In genomic region chr3:55567615-55568014, GRCh38 we compare ENCODE assay signal across 32 cellular contexts.
DNase-seq lines count a peak whose midpoint lies in the region; ATAC-seq and TF ChIP-seq lines count a peak whose summit lies in the region.
"Had no signal": no experiment of that assay in that cellular context is flagged by ENCODE, and none has a peak within 500 bp of the region (broad histone marks: within the 10 kb centered on the region; RNA-seq: fewer than 3 reads in every experiment).

No MANE protein-coding gene starts in this region.

- peaks cover 32% of the 10 kb centered on the region for H3K79me1 ChIP-seq in trophoblast cell (ENCODE audit: low read length)

- peak overlapping the region; percentile 77 for H4K91ac ChIP-seq in trophoblast cell (ENCODE audit: low read depth, low read length)

- H3K14ac ChIP-seq in trophoblast cell (ENCODE audit: low read length): peak overlapping the region; percentile 28

- H3K23ac ChIP-seq in trophoblast cell (ENCODE audit: low read length): no peak overlapping the region

- H3K27ac ChIP-seq in foreskin keratinocyte (no peak overlapping the region), trophoblast cell (ENCODE audit: low read depth, low read length) (no peak overlapping the region)
- H3K27ac ChIP-seq: A549, esophagus muscularis mucosa, left lung, neural progenitor cell, parathyroid adenoma, thoracic aorta had no signal

- no peaks in the 10 kb centered on the region for H3K36me3 ChIP-seq in trophoblast cell (ENCODE audit: control insufficient read depth in 1 of 2, insufficient read depth in 2 of 2, low read length in 2 of 2)
- H3K36me3 ChIP-seq: esophagus muscularis mucosa, left lung, neural progenitor cell, thoracic aorta had no signal

- no peak for TF ChIP-seq CTCF in foreskin keratinocyte (conservative IDR thresholded peaks at IDR 0.05)

- peak overlapping the region; percentile 45 for H3K18ac ChIP-seq in trophoblast cell (ENCODE audit: low read length)

- H2BK12ac ChIP-seq in trophoblast cell (ENCODE audit: low read length): peak overlapping the region; percentile 95

- H3K4me1 ChIP-seq in foreskin keratinocyte: peaks cover 4% of the 10 kb centered on the region
- peaks cover 35% of the 10 kb centered on the region in 2 experiments for H3K4me1 ChIP-seq in trophoblast cell (ENCODE audit: control insufficient read depth in 1 of 2, insufficient read depth in 2 of 2, low read length in 2 of 2)
- H3K4me1 ChIP-seq: A549, left lung had no signal

- no peak overlapping the region for H4K12ac ChIP-seq in trophoblast cell (ENCODE audit: low read depth, low read length)

- H3K9ac ChIP-seq in trophoblast cell (ENCODE audit: low read length): no peak overlapping the region
- H3K9ac ChIP-seq: neural progenitor cell, parathyroid adenoma had no signal

- H2BK5ac ChIP-seq in trophoblast cell (ENCODE audit: low read depth, low read length, poor library complexity): no peak overlapping the region

- DNase-seq in Daoy (ENCODE audit: low read depth) (peak; percentile 27), MV-4-11 (lab: John Stamatoyannopoulos, UW) (peak; percentile 3), foreskin keratinocyte (no peak), trophoblast cell (peak; percentile 97 to 98), kidney glomerular epithelial cell (lab: John Stamatoyannopoulos, UW) (no peak)
- DNase-seq in central memory CD4-positive, alpha-beta T cell: no peak
- DNase-seq: activated CD4-positive, alpha-beta memory T cell treated with anti-CD3 and anti-CD28 coated beads for 36 hours; activated CD4-positive, alpha-beta T cell treated with anti-CD3 and anti-CD28 coated beads for 1 hour; activated naive CD4-positive, alpha-beta T cell; activated naive CD8-positive, alpha-beta T cell treated with anti-CD3 and anti-CD28 coated beads, Interleukin-2, amount 50 U/mL, for 24 hours; activated T-cell treated with anti-CD3 and anti-CD28 coated beads, Interleukin-2, amount 50 U/mL, for 72 hours; CD4-positive, alpha-beta memory T cell; dermis blood vessel endothelial cell; hippocampal formation; left lung; NCI-H1417; NCI-H2081 treated with DMSO at 0.1 percent for 48 hours; NCI-H2227 treated with DMSO at 0.1 percent for 48 hours; NCI-H69; retina; SHP77 treated with DMSO at 0.1 percent for 48 hours; small intestine; stimulated activated CD4-positive, alpha-beta T cell treated with anti-CD3 and anti-CD28 coated beads, Interleukin-1b, Interleukin-23, amount 100 ng/mL, for 48 hours; stimulated activated naive CD8-positive, alpha-beta T cell treated with anti-CD3 and anti-CD28 coated beads, Interleukin-15, Interleukin-2, amounts not matched to agents 100 U/mL and 50 U/mL, for 24 hours had no signal

- peak; percentile 15 for ATAC-seq in foreskin keratinocyte
- no peak for ATAC-seq in GM21526 (IDR thresholded peaks at IDR 0.05; ENCODE audit: low FRiP score, unreplicated experiment)
- ATAC-seq in GM21529 (IDR thresholded peaks at IDR 0.05; ENCODE audit: unreplicated experiment): no peak
- ATAC-seq: A549; activated naive CD8-positive, alpha-beta T cell treated with anti-CD3 and anti-CD28 coated beads, Interleukin-2, amount 50 U/mL, for 24 hours; activated T-cell treated with anti-CD3 and anti-CD28 coated beads, Interleukin-2, amount 50 U/mL, for 72 hours; left lung; Panc1; stimulated activated naive CD8-positive, alpha-beta T cell treated with anti-CD3 and anti-CD28 coated beads, Interleukin-15, Interleukin-2, amounts not matched to agents 100 U/mL and 50 U/mL, for 24 hours had no signal

- H3K9me3 ChIP-seq in trophoblast cell (ENCODE audit: insufficient read depth, low read depth, low read length): peaks cover 2% of the 10 kb centered on the region
- H3K9me3 ChIP-seq: A549, esophagus muscularis mucosa, left lung, thoracic aorta had no signal

- H3K79me2 ChIP-seq in trophoblast cell (ENCODE audit: control insufficient read depth, insufficient read depth, low read length, poor library complexity): peaks cover 2% of the 10 kb centered on the region
- H3K79me2 ChIP-seq: parathyroid adenoma had no signal

- H2AFZ ChIP-seq in trophoblast cell (ENCODE audit: insufficient read depth, low read length, poor library complexity): no peak overlapping the region
- H2AFZ ChIP-seq: neural progenitor cell, parathyroid adenoma had no signal

- H4K8ac ChIP-seq in trophoblast cell (ENCODE audit: low read depth, low read length): no peak overlapping the region

- WGBS in trophoblast cell (ENCODE audit: extremely low coverage, insufficient coverage, insufficient read length): no CpG with 5 or more reads among the region's 3 CpGs

- no peak overlapping the region for H3K4me2 ChIP-seq in trophoblast cell (ENCODE audit: low read length)
- H3K4me2 ChIP-seq: A549, neural progenitor cell had no signal

- H3K27me3 ChIP-seq in foreskin keratinocyte (no peaks in the 10 kb centered on the region), trophoblast cell (ENCODE audit: insufficient read depth, low read length) (no peaks in the 10 kb centered on the region)
- H3K27me3 ChIP-seq: esophagus muscularis mucosa, neural progenitor cell had no signal

- H3K4me3 ChIP-seq in trophoblast cell (ENCODE audit: low read depth, low read length): no peak overlapping the region
- H3K4me3 ChIP-seq: A549, esophagus muscularis mucosa, left lung, neural progenitor cell, thoracic aorta had no signal

- H3K4ac ChIP-seq in trophoblast cell (ENCODE audit: low read depth, low read length): no peak overlapping the region

- peak overlapping the region; percentile 87 for H2BK120ac ChIP-seq in trophoblast cell (ENCODE audit: insufficient read depth, low read length, poor library complexity)

- H2AK5ac ChIP-seq in trophoblast cell (ENCODE audit: low read length): peak overlapping the region; percentile 49

Comparison
In these comparisons a context has a peak if more than half of its experiments do, and no peak if none do; other contexts are left out.
1. DNase-seq: peak in Daoy (single experiment), MV-4-11 (single experiment) and trophoblast cell (2 of 2); none in foreskin keratinocyte (0 of 2), central memory CD4-positive, alpha-beta T cell (single experiment) and kidney glomerular epithelial cell (single experiment).